9 cellular contexts compared by ENCODE assay signal in the genomic region with DNA sequence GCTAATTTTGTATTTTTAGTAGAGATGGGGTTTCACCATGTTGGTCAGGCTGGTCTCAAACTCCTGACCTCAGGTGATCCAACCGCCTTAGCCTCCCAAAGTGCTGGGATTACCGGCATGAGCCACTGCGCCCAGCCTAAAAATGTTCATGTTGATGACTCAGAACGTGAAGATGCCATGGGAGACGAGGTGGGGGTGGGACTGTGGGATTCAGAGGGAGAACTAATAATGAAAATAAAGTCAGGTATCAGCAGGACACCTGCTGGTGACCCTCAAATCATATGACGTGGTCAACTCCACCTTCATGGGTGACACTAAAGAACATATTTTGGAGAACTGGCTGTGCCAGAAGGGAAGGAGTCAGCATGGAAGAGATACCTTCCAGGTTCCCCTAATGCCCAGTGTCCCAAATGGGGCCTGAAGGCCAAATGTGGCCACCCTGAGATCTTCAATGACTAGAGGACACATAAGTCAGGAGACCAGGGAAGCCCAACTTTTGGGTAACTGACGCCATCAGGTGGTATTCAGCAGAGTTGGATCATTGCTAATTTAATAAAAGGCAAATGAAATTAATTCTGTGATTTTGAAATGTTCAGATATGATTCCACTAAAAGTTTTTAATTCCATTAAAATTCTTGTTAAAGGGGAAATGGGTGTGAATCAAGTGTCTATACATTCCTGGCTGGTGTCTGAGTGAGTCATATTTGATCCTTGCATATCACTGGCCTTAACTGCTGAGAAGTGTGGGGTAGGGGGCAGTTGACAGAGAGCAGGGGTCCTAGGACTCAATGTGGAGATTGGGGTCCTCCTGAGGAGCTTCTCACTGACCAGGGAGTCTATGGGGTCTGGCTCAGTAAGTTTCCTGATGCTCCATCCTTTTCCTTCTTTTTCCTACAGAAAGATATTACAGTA.
DNase-seq lines count a peak whose midpoint lies in the region; ATAC-seq, FAIRE-seq and TF ChIP-seq lines count a peak whose summit lies in the region.
"Had no signal": no experiment of that assay in that cellular context is flagged by ENCODE, and none has a peak within 500 bp of the region (broad histone marks: within the 10 kb centered on the region; RNA-seq: fewer than 3 reads in every experiment).

No MANE protein-coding gene starts in this region.

- no peak for FAIRE-seq in GM12892 (lab: Jason Lieb, UNC)

- intact Hi-C loops in IMR-90 (cut with micrococcal nuclease) = loop anchor here (1.0 to 5.0 kb wide), 3 partner anchors 88 to 361 kb away; no protein-coding TSS in a partner anchor
- intact Hi-C loops in MCF 10A (cut with micrococcal nuclease) = loop anchor here (1.0 to 10.0 kb wide), 6 partner anchors 88 to 1301 kb away; no protein-coding TSS in a partner anchor
- intact Hi-C loops in right lobe of liver (cut with DNase I) = no loop called here
- intact Hi-C loops in activated T-helper 1 cell treated with anti-CD3 and anti-CD28 coated beads, Interleukin-12 subunit alpha, Interleukin-12 subunit beta, Interleukin-2, Interleukin-4 antibody, amounts not matched to agents 30 ng/mL and 10 ng/mL and 1 ng/mL, durations not matched to agents 14 hours and 24 hours and 36 hours (cut with micrococcal nuclease) = loop anchor here (1.0 kb wide), 2 partner anchors 291 to 362 kb away; no protein-coding TSS in a partner anchor

- H3K9me1 ChIP-seq in IMR-90 (ENCODE audit: insufficient read depth, low read length) = peaks cover 2% of the 10 kb centered on the region

- H3K27me3 Mint-ChIP-seq in MCF 10A (ENCODE audit: insufficient read depth, unreplicated experiment) = no peaks in the 10 kb centered on the region
- peaks cover 6% of the 10 kb centered on the region for H3K27me3 Mint-ChIP-seq in activated T-helper 1 cell treated with anti-CD3 and anti-CD28 coated beads, Interleukin-12 subunit alpha, Interleukin-12 subunit beta, Interleukin-2, Interleukin-4 antibody, amounts not matched to agents 30 ng/mL and 10 ng/mL and 1 ng/mL, durations not matched to agents 14 hours and 24 hours and 36 hours (ENCODE audit: insufficient read depth)

- CTCF ChIA-PET in IMR-90 (lab: Yijun Ruan, JAX) (interaction anchor here (1.0 to 1.5 kb wide), 2 partner anchors 9 to 292 kb away, joined by 3 to 5 read pairs; no protein-coding TSS in a partner anchor), MCF 10A (lab: Yijun Ruan, JAX) (interaction anchor here (0.5 to 7.0 kb wide), 27 partner anchors 9 to 502 kb away, joined by 3 to 78 read pairs (median 4); no protein-coding TSS in a partner anchor), HEK293T (lab: Yijun Ruan, JAX) (interaction anchor here (1.5 kb wide), 1 partner anchor 291 kb away, joined by 4 read pairs; no protein-coding TSS in a partner anchor)

- TF ChIP-seq RAD21 in IMR-90 (IDR thresholded peaks at IDR 0.05; ENCODE audit: low read length) = peak; percentile 86

- H2AK5ac ChIP-seq in IMR-90 (ENCODE audit: low read depth, low read length) = peak overlapping the region; percentile 73

- no peaks in the 10 kb centered on the region for H3K9me3 Mint-ChIP-seq in MCF 10A (ENCODE audit: unreplicated experiment)
- H3K9me3 Mint-ChIP-seq in activated T-helper 1 cell treated with anti-CD3 and anti-CD28 coated beads, Interleukin-12 subunit alpha, Interleukin-12 subunit beta, Interleukin-2, Interleukin-4 antibody, amounts not matched to agents 30 ng/mL and 10 ng/mL and 1 ng/mL, durations not matched to agents 14 hours and 24 hours and 36 hours = no peaks in the 10 kb centered on the region

- H3K36me3 ChIP-seq in IMR-90 (ENCODE audit: control insufficient read depth, insufficient read depth, low read length) (no peaks in the 10 kb centered on the region), right lobe of liver (no peaks in the 10 kb centered on the region)
- H3K36me3 ChIP-seq: tibial artery had no signal

- H4K91ac ChIP-seq in IMR-90 (ENCODE audit: insufficient read depth, low read depth, low read length) = peak overlapping the region; percentile 31; the same call in 1 of the 2 replicates

- no peak overlapping the region for H3K4me2 ChIP-seq in IMR-90 (ENCODE audit: low read depth, low read length)

- peaks cover 28% of the 10 kb centered on the region for H3K4me1 Mint-ChIP-seq in MCF 10A (ENCODE audit: insufficient read depth, unreplicated experiment)
- H3K4me1 Mint-ChIP-seq in activated T-helper 1 cell treated with anti-CD3 and anti-CD28 coated beads, Interleukin-12 subunit alpha, Interleukin-12 subunit beta, Interleukin-2, Interleukin-4 antibody, amounts not matched to agents 30 ng/mL and 10 ng/mL and 1 ng/mL, durations not matched to agents 14 hours and 24 hours and 36 hours (ENCODE audit: low read depth) = no peaks in the 10 kb centered on the region

- H3K4me1 ChIP-seq in IMR-90 (ENCODE audit: control insufficient read depth, insufficient read depth, low read length) (peaks cover 4% of the 10 kb centered on the region), right lobe of liver (no peaks in the 10 kb centered on the region)

- dilution Hi-C loops in IMR-90 (cut with HindIII; ENCODE audit: low sequenced_read_pairs, unreplicated experiment) = no loop called here

- 0 out of 2 replicates have a peak overlapping the region, but pooled peaks have one; percentile 5 for H3K14ac ChIP-seq in IMR-90 (replicated peaks; ENCODE audit: low read depth, low read length)

- H4K8ac ChIP-seq in IMR-90 (ENCODE audit: low read depth in 2 of 2, low read length in 2 of 2) = no peak overlapping the region

- no peak overlapping the region for H3K4me3 Mint-ChIP-seq in MCF 10A (ENCODE audit: unreplicated experiment)
- no peak overlapping the region for H3K4me3 Mint-ChIP-seq in activated T-helper 1 cell treated with anti-CD3 and anti-CD28 coated beads, Interleukin-12 subunit alpha, Interleukin-12 subunit beta, Interleukin-2, Interleukin-4 antibody, amounts not matched to agents 30 ng/mL and 10 ng/mL and 1 ng/mL, durations not matched to agents 14 hours and 24 hours and 36 hours

- H3K27ac ChIP-seq in IMR-90 (ENCODE audit: insufficient read depth, low read length) = no peak overlapping the region
- no peak overlapping the region for H3K27ac ChIP-seq in right lobe of liver
- H3K27ac ChIP-seq: tibial artery had no signal

- 0 out of 2 replicates have a peak overlapping the region, but pooled peaks have one; percentile 25 for H3K9ac ChIP-seq in IMR-90 (ENCODE audit: low read depth, low read length)

- H2AFZ ChIP-seq in IMR-90 (replicated peaks; ENCODE audit: low read length, poor library complexity) = peak overlapping the region; percentile 28

- H2BK15ac ChIP-seq in IMR-90 (ENCODE audit: low read depth, low read length) = 0 out of 3 replicates have a peak overlapping the region, but pooled peaks have one; percentile 59

- WGBS in IMR-90 (ENCODE audit: extremely low coverage in 2 of 2, insufficient read length in 1 of 2), 2 experiments = 86% methylated on average over 3 of the region's 7 CpGs; no CpG with 5 or more reads in 1 of the 2 experiments
- WGBS in right lobe of liver (ENCODE audit: insufficient coverage, low coverage, low lambda C conversion rate, missing lambda C conversion rate) = 62% methylated on average over 7 of the region's 7 CpGs

- TF ChIP-seq CTCF in IMR-90 (conservative IDR thresholded peaks at IDR 0.05; ENCODE audit: low read depth, low read length) (peak; percentile 77), MCF 10A (IDR thresholded peaks at IDR 0.05; ENCODE audit: unreplicated experiment) (peak; percentile 42), right lobe of liver (IDR thresholded peaks at IDR 0.05) (peak; percentile 30 to 42 (median 36))

- no peaks in the 10 kb centered on the region for H3K36me3 Mint-ChIP-seq in MCF 10A (ENCODE audit: insufficient read depth, unreplicated experiment)
- no peaks in the 10 kb centered on the region for H3K36me3 Mint-ChIP-seq in activated T-helper 1 cell treated with anti-CD3 and anti-CD28 coated beads, Interleukin-12 subunit alpha, Interleukin-12 subunit beta, Interleukin-2, Interleukin-4 antibody, amounts not matched to agents 30 ng/mL and 10 ng/mL and 1 ng/mL, durations not matched to agents 14 hours and 24 hours and 36 hours (ENCODE audit: low read depth)

- H2BK120ac ChIP-seq in IMR-90 (ENCODE audit: low read depth, low read length) = peak overlapping the region; percentile 67; the same call in 1 of the 2 replicates

- H3K27me3 ChIP-seq in IMR-90 (ENCODE audit: control insufficient read depth, insufficient read depth, low read length) (no peaks in the 10 kb centered on the region), right lobe of liver (no peaks in the 10 kb centered on the region)
- H3K27me3 ChIP-seq: tibial artery had no signal

- peak; percentile 80 for ATAC-seq in IMR-90 (ENCODE audit: low read depth)
- ATAC-seq in right lobe of liver = peak; percentile 46 to 59 (median 50)
- no peak for ATAC-seq in GM18519 (IDR thresholded peaks at IDR 0.05; ENCODE audit: low FRiP score, unreplicated experiment)

- H3K18ac ChIP-seq in IMR-90 (ENCODE audit: low read depth, low read length) = no peak overlapping the region

- no peak overlapping the region for H4K5ac ChIP-seq in IMR-90 (ENCODE audit: low read depth, low read length)

- H3K9me3 ChIP-seq in IMR-90 (ENCODE audit: control insufficient read depth, insufficient read depth, low read length) (no peaks in the 10 kb centered on the region), right lobe of liver (no peaks in the 10 kb centered on the region)
- H3K9me3 ChIP-seq: tibial artery had no signal

- no peak overlapping the region for H3K23ac ChIP-seq in IMR-90 (ENCODE audit: low read depth, low read length)

- BruUV-seq in IMR-90 (replicated peaks; lab: Mats Ljungman, UMichigan) (no TSS peak), MCF 10A (replicated peaks; lab: Mats Ljungman, UMichigan) (no TSS peak)

- H3K56ac ChIP-seq in IMR-90 (ENCODE audit: extremely low read depth, insufficient read depth, low read length) = no peak overlapping the region

- in situ Hi-C loops in IMR-90 (cut with MboI; ENCODE audit: low sequenced_read_pairs) = loop anchor here (5.0 to 10.0 kb wide), 2 partner anchors 286 to 368 kb away; no protein-coding TSS in a partner anchor

- POLR2A ChIA-PET in IMR-90 (lab: Charles Lee; ENCODE audit: unreplicated experiment) (no interaction called here), MCF 10A (lab: Yijun Ruan, JAX) (interaction anchor here (0.7 to 1.7 kb wide), 8 partner anchors 13 to 233 kb away, joined by 3 to 12 read pairs (median 4); a partner anchor contains a TSS), HEK293T (lab: Yijun Ruan, JAX) (no interaction called here)

- no peak overlapping the region for H3K4me3 ChIP-seq in IMR-90 (ENCODE audit: insufficient read depth, low read depth, low read length)
- no peak overlapping the region for H3K4me3 ChIP-seq in right lobe of liver
- H3K4me3 ChIP-seq: tibial artery had no signal

- no peak overlapping the region for H2BK5ac ChIP-seq in IMR-90 (ENCODE audit: low read depth, low read length, poor library complexity, severe bottlenecking)

- H3K4ac ChIP-seq in IMR-90 (ENCODE audit: low read depth, low read length) = peak overlapping the region; percentile 22; the same call in 1 of the 2 replicates

- no peaks in the 10 kb centered on the region for H4K20me1 ChIP-seq in IMR-90 (ENCODE audit: insufficient read depth, low read length)

- H3K27ac Mint-ChIP-seq in MCF 10A (ENCODE audit: low read depth, unreplicated experiment) = peak overlapping the region; percentile 83
- H3K27ac Mint-ChIP-seq in activated T-helper 1 cell treated with anti-CD3 and anti-CD28 coated beads, Interleukin-12 subunit alpha, Interleukin-12 subunit beta, Interleukin-2, Interleukin-4 antibody, amounts not matched to agents 30 ng/mL and 10 ng/mL and 1 ng/mL, durations not matched to agents 14 hours and 24 hours and 36 hours = no peak overlapping the region

- DNase-seq in COR-L47 (lab: John Stamatoyannopoulos, UW) = peak; percentile 55
- DNase-seq in IMR-90 = peak; percentile 62
- peak; percentile 80 for DNase-seq in MCF 10A (ENCODE audit: unreplicated experiment)
- DNase-seq in right lobe of liver = no peak
- no peak for DNase-seq in GM12892 (ENCODE audit: insufficient read length)
- no peak for DNase-seq in activated T-helper 1 cell treated with anti-CD3 and anti-CD28 coated beads, Interleukin-12 subunit alpha, Interleukin-12 subunit beta, Interleukin-2, Interleukin-4 antibody, amounts not matched to agents 30 ng/mL and 10 ng/mL and 1 ng/mL, durations not matched to agents 14 hours and 24 hours and 36 hours (ENCODE audit: low spot score)
- no peak for DNase-seq in HEK293T (ENCODE audit: extremely low spot score)
- DNase-seq: tibial artery had no signal

- peak overlapping the region; percentile 13; the same call in 1 of the 2 replicates for H2BK20ac ChIP-seq in IMR-90 (ENCODE audit: low read depth, low read length)

- H3K79me1 ChIP-seq in IMR-90 (ENCODE audit: low read depth in 1 of 2, low read length in 2 of 2) = peaks cover 0 to 2% of the 10 kb centered on the region in 2 experiments; a peak in 1 of 4 replicates

- no peak for TF ChIP-seq POLR2A in IMR-90 (IDR thresholded peaks at IDR 0.05; ENCODE audit: low read depth, low read length)
- TF ChIP-seq POLR2A in right lobe of liver (IDR thresholded peaks at IDR 0.05) = no peak
- no peak for TF ChIP-seq POLR2A in GM12892 (IDR thresholded peaks at IDR 0.05; ENCODE audit: low read depth, low read length)

- peak overlapping the region; percentile 94 for H2AK9ac ChIP-seq in IMR-90 (replicated peaks; ENCODE audit: low read depth, low read length, poor library complexity)

Comparison
In these comparisons a context has a peak if more than half of its experiments do, and no peak if none do; other contexts are left out.
1. DNase-seq: peak in COR-L47 (single experiment), IMR-90 (single experiment) and MCF 10A (single experiment); none in right lobe of liver (0 of 3), GM12892 (single experiment), activated T-helper 1 cell treated with anti-CD3 and anti-CD28 coated beads, Interleukin-12 subunit alpha, Interleukin-12 subunit beta, Interleukin-2, Interleukin-4 antibody, amounts not matched to agents 30 ng/mL and 10 ng/mL and 1 ng/mL, durations not matched to agents 14 hours and 24 hours and 36 hours (single experiment) and HEK293T (single experiment).
2. intact Hi-C loops: an anchor here in IMR-90 (1.0 to 5.0 kb wide), MCF 10A (1.0 to 10.0 kb wide) and activated T-helper 1 cell treated with anti-CD3 and anti-CD28 coated beads, Interleukin-12 subunit alpha, Interleukin-12 subunit beta, Interleukin-2, Interleukin-4 antibody, amounts not matched to agents 30 ng/mL and 10 ng/mL and 1 ng/mL, durations not matched to agents 14 hours and 24 hours and 36 hours (1.0 kb wide); none called in right lobe of liver.
3. Peak in every context shown above with its lines, with median percentiles within 50 percentile points of each other: CTCF ChIP-seq.